Comparison of ENCODE assay signal across 8 cellular contexts in the genomic region with DNA sequence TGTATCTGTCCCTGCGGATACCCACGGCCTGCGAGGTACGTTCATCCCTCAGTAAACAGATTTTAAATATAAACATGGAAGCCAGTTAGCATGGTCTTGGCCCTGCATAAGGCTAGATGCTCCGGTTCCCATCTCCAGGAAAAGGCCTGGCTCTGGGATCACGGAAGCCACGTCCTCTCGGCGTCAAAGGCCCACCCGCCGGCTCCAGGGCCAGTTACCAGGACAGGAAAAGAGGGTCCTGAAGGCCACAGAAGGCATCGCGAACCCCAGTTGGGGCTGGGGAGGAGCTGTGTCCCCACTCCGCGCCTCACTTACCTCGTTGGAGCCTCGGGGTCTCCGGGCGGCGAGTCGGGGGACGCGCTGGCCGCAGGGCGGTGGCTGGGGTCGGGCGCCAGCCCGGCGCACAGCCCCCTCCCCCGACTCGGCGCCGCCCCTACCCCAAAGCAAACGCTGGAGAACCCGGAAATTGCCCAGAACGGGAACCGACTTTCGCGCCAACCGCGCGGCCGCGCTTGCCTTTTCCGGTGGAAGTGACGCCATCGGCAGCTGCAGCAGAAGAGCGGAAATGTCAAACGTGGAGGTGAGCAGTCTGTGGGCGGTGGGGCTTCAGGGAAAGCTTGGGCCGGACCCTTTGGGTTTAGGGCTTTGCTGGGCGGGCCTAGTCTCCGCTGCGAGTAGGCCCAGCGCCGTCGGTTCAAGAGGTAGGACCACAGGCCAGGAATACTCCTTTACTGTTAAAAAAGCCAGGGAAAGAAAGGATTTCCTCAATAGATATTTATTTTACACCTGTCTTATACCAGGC. TPM values are rescaled to one million over a fixed set of nuclear protein-coding genes. Genes with fewer than 3 reads are reported as not detected.
DNase-seq lines count a peak whose midpoint lies in the region; ATAC-seq and TF ChIP-seq lines count a peak whose summit lies in the region.

Gene TOPBP1, minus strand, starts transcription at position 488 of the 802 bp plus-strand sequence. CDS start 814 bp downstream, outside the sequence.

- peaks cover 56% of the 10 kb centered on the region for H3K79me2 ChIP-seq in KMS-11 (ENCODE audit: insufficient read depth, low read depth)

- TF ChIP-seq CTCF in KMS-11 (conservative IDR thresholded peaks at IDR 0.05; ENCODE audit: low read depth, low read length) (no peak), esophagus muscularis mucosa (IDR thresholded peaks at IDR 0.05) (no peak)

- H3K27me3 ChIP-seq in KMS-11 (ENCODE audit: insufficient read depth, low read depth) = no peaks in the 10 kb centered on the region
- no peaks in the 10 kb centered on the region for H3K27me3 ChIP-seq in esophagus muscularis mucosa
- H3K27me3 ChIP-seq in muscle layer of colon (ENCODE audit: control insufficient read depth in 1 of 2, insufficient read depth in 2 of 2, low read length in 2 of 2) = no peaks in the 10 kb centered on the region

- no peaks in the 10 kb centered on the region for H4K20me1 ChIP-seq in KMS-11 (ENCODE audit: insufficient read depth)

- H3K27ac ChIP-seq in KMS-11 = peak within 1 kb of the TSS; percentile 81
- H3K27ac ChIP-seq in esophagus muscularis mucosa (replicated peaks in 1 of 4) = peak within 1 kb of the TSS; percentile 80 to 88 (median 84)
- H3K27ac ChIP-seq in muscle layer of colon (ENCODE audit: low read depth, low read length) = peak within 1 kb of the TSS; percentile 87

- 0% methylated on average over 11 of the region's 57 CpGs for WGBS in esophagus muscularis mucosa

- DNase-seq in DMS79 treated with DMSO at 0.1 percent for 48 hours (lab: John Stamatoyannopoulos, UW) (peak; percentile 91), esophagus muscularis mucosa (ENCODE audit: extremely low spot score) (no peak)
- DNase-seq in activated T-cell treated with anti-CD3 and anti-CD28 coated beads, Interleukin-2, amount 50 U/mL, for 48 hours = peak; percentile 91 to 93
- peak; percentile 79 for DNase-seq in stimulated activated CD8-positive, alpha-beta memory T cell treated with anti-CD3 and anti-CD28 coated beads, Interleukin-7, amount 100 ng/mL, for 24 hours (ENCODE audit: low read depth)

- peak within 1 kb of the TSS; percentile 81 for H2AFZ ChIP-seq in KMS-11 (ENCODE audit: low read depth)

- no peaks in the 10 kb centered on the region for H3K9me3 ChIP-seq in esophagus muscularis mucosa
- no peaks in the 10 kb centered on the region for H3K9me3 ChIP-seq in muscle layer of colon (ENCODE audit: low read length)

- H3K4me1 ChIP-seq in KMS-11 (ENCODE audit: low read depth, poor library complexity, severe bottlenecking) (peaks cover 36% of the 10 kb centered on the region), esophagus muscularis mucosa (peaks cover 23 to 38% (median 24%) of the 10 kb centered on the region in 4 donors), muscle layer of colon (ENCODE audit: insufficient read depth, low read length) (peaks cover 13% of the 10 kb centered on the region)

- peaks cover 6% of the 10 kb centered on the region; the same call in 1 of the 2 replicates for H3K36me3 ChIP-seq in KMS-11 (ENCODE audit: insufficient read depth)
- peaks cover 5 to 27% (median 16%) of the 10 kb centered on the region in 4 donors for H3K36me3 ChIP-seq in esophagus muscularis mucosa
- H3K36me3 ChIP-seq in muscle layer of colon (ENCODE audit: insufficient read depth, low read length) = peaks cover 12% of the 10 kb centered on the region

- no peak for TF ChIP-seq POLR2A in esophagus muscularis mucosa (IDR thresholded peaks at IDR 0.05; ENCODE audit: low read depth)

- ATAC-seq in GM21786 (IDR thresholded peaks at IDR 0.05; ENCODE audit: unreplicated experiment) = peak; percentile 86

- no peak for TF ChIP-seq EP300 in esophagus muscularis mucosa (IDR thresholded peaks at IDR 0.05)

- peak within 1 kb of the TSS; percentile 76 for H3K4me2 ChIP-seq in KMS-11

- H3K4me3 ChIP-seq in KMS-11 (IDR thresholded peaks at IDR 0.05; ENCODE audit: insufficient read depth, low read depth, low read length) (peak within 1 kb of the TSS; percentile 96), esophagus muscularis mucosa (peak within 1 kb of the TSS; percentile 79 to 98 (median 88)), muscle layer of colon (ENCODE audit: low read depth in 1 of 2, low read length in 2 of 2) (peak within 1 kb of the TSS; percentile 90 to 99)

- H3K9ac ChIP-seq in KMS-11 = peak within 1 kb of the TSS; percentile 97
- peak within 1 kb of the TSS; percentile 82 for H3K9ac ChIP-seq in muscle layer of colon (ENCODE audit: low read length)

- intact Hi-C loops in esophagus muscularis mucosa (cut with DNase I) = loop anchor here (5.0 to 10.0 kb wide), 2 partner anchors 146 to 263 kb away; partner anchors contain the start of gene SRPRB

TF ChIP-seq in PFSK-1, 5 proteins besides CTCF, POLR2A, EP300 and RAD21:
- no peak for TF ChIP-seq FOXP2 (optimal IDR thresholded peaks at IDR 0.05; ENCODE audit: borderline replicate concordance, extremely low read depth, extremely low read length, insufficient read depth)
- TF ChIP-seq POLR2AphosphoS5 (IDR thresholded peaks at IDR 0.05; ENCODE audit: low read depth, low read length) = peak; percentile 63
- 0 out of 4 replicates have a peak, but pooled peaks of 1 of the 2 experiments have one; percentile 9 for TF ChIP-seq REST (IDR thresholded peaks at IDR 0.05; ENCODE audit: insufficient read depth in 1 of 2, low read depth in 2 of 2, low read length in 2 of 2)
- peak; percentile 92; the same call in 1 of the 2 replicates for TF ChIP-seq SIN3A (IDR thresholded peaks at IDR 0.05; ENCODE audit: borderline replicate concordance, insufficient read depth, low read length)
- peak; percentile 67; the same call in 1 of the 2 replicates for TF ChIP-seq TAF1 (IDR thresholded peaks at IDR 0.05; ENCODE audit: borderline replicate concordance, insufficient read depth, low read length)

RNA-seq across cellular contexts. Expression of gene TOPBP1, which starts in this region (rescaled TPM):
- polyA plus RNA-seq in PFSK-1 (2012; ENCODE audit: insufficient read length, low read depth) = 8.0 TPM
- 10 to 100 TPM; 15.6 to 29.1 (median 17.5) TPM for total RNA-seq in esophagus muscularis mucosa
